Comparison of ENCODE assay signal across 1 cellular context in the genomic region with DNA sequence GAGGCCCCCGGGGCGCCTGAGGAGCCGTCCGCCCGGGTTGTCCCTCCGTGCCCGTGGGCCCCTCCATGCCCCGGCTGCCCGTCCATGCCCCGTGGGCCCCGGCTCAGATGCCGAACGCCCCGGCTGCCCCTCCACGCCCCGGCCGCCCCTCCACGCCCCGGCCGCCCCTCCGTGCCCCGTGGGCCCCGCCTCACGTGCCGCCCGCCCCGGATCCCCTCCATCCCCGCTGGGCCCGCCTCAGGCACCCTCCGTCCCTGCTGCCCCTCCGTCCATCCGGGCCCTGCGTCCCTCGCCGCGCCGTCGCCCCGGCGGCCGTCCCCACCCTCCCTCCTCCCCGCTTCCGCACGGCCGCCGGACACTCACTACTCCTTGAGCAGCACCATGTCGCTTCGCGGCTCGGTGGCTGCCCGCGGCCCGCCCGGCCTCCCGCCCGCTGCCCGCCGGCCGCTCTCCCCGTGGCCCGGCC.
TF ChIP-seq lines count a peak whose summit lies in the region.

No MANE protein-coding gene starts in this region.

TF ChIP-seq in H1, 55 proteins besides CTCF, POLR2A, EP300 and RAD21:
- TF ChIP-seq SIX5 (IDR thresholded peaks at IDR 0.05; ENCODE audit: low read depth, low read length) (no peak), SRF (IDR thresholded peaks at IDR 0.05; ENCODE audit: low read depth, low read length) (no peak), POLR2AphosphoS5 (IDR thresholded peaks at IDR 0.05; ENCODE audit: low read depth, low read length) (no peak), POU5F1 (IDR thresholded peaks at IDR 0.05; ENCODE audit: low read depth, low read length) (no peak), CHD2 (IDR thresholded peaks at IDR 0.05; ENCODE audit: low read length) (no peak), CHD1 (IDR thresholded peaks at IDR 0.05; ENCODE audit: low read depth, low read length) (no peak), KDM1A (IDR thresholded peaks at IDR 0.05; ENCODE audit: borderline replicate concordance, low read length) (no peak), FOSL1 (IDR thresholded peaks at IDR 0.05; ENCODE audit: insufficient read depth, low read depth, low read length) (no peak), JUN (IDR thresholded peaks at IDR 0.05; ENCODE audit: low read depth, low read length) (no peak), BRCA1 (IDR thresholded peaks at IDR 0.05; ENCODE audit: low read depth, low read length) (no peak), KDM4A (IDR thresholded peaks at IDR 0.05; ENCODE audit: low read depth, low read length, severe bottlenecking) (no peak), EGR1 (IDR thresholded peaks at IDR 0.05; ENCODE audit: borderline replicate concordance, low read depth, low read length) (no peak), RBBP5 (IDR thresholded peaks at IDR 0.05; ENCODE audit: borderline replicate concordance, low read depth, low read length) (no peak), TEAD4 (IDR thresholded peaks at IDR 0.05; ENCODE audit: low read depth, low read length) (no peak)
